ENCODE assay signal across 8 cellular contexts in genomic region chr16:87963400-87963799, GRCh38. TPM values are rescaled to one million over a fixed set of nuclear protein-coding genes. Genes with fewer than 3 reads are reported as not detected.
A peak's percentile ranks its signal among the peaks of the same experiment; 100 is the strongest.
DNase-seq lines count a peak whose midpoint lies in the region; ATAC-seq, FAIRE-seq and TF ChIP-seq lines count a peak whose summit lies in the region.

No MANE protein-coding gene starts in this region.

- ATAC-seq in GM12878 (peak; percentile 46), GM21723 (IDR thresholded peaks at IDR 0.05; ENCODE audit: unreplicated experiment) (no peak), GM21447 (IDR thresholded peaks at IDR 0.05; ENCODE audit: unreplicated experiment) (no peak)

- peaks cover 6% of the 10 kb centered on the region for H3K36me3 Mint-ChIP-seq in T-helper 1 cell treated with Interleukin-12 subunit alpha and Interleukin-12 subunit beta and Interleukin-4 antibody, amounts not matched to agents 30 μg/mL and 1 μg/mL, for 36 hours (ENCODE audit: low read depth)
- peaks cover 6% of the 10 kb centered on the region for H3K36me3 Mint-ChIP-seq in nephron progenitor cell (ENCODE audit: low read depth)

- no peak overlapping the region for H3K27ac ChIP-seq in GM12878 (ENCODE audit: control insufficient read depth, insufficient read depth)

- H3K9me3 ChIP-seq in GM12878 (replicated peaks; ENCODE audit: control insufficient read depth, insufficient read depth, low read length) = no peaks in the 10 kb centered on the region

- no peak overlapping the region for H3K4me3 ChIP-seq in GM12878

- peaks cover 32% of the 10 kb centered on the region for H3K79me2 ChIP-seq in GM12878 (ENCODE audit: control insufficient read depth, insufficient read depth, low read length)

- no peak for TF ChIP-seq EP300 in GM12878 (IDR thresholded peaks at IDR 0.05; ENCODE audit: borderline replicate concordance in 1 of 2, control insufficient read depth in 1 of 2, low read depth in 2 of 2, low read length in 2 of 2)

- intact Hi-C loops in GM12878 (cut with micrococcal nuclease; ENCODE audit: unreplicated experiment) = no loop called here

- RAD21 ChIA-PET in GM12878 (lab: Charles Lee; ENCODE audit: unreplicated experiment) = no interaction called here

- in situ Hi-C loops in GM12878 (cut with MboI) = loop anchor here (25.0 kb wide), 1 partner anchor 474 kb away; no protein-coding TSS in a partner anchor

- H3K27ac Mint-ChIP-seq in T-helper 1 cell treated with Interleukin-12 subunit alpha and Interleukin-12 subunit beta and Interleukin-4 antibody, amounts not matched to agents 30 μg/mL and 1 μg/mL, for 36 hours = peak overlapping the region; percentile 80
- H3K27ac Mint-ChIP-seq in nephron progenitor cell = peak overlapping the region; percentile 17

- TF ChIP-seq CTCF in GM12878 (IDR thresholded peaks at IDR 0.05 in 2 of 3, conservative IDR thresholded peaks at IDR 0.05 in 1 of 3; ENCODE audit: control insufficient read depth in 2 of 3, extremely low read depth in 1 of 3, insufficient read depth in 1 of 3, low read depth in 3 of 3, low read length in 3 of 3) (no peak), nephron progenitor cell (IDR thresholded peaks at IDR 0.05) (no peak)

- H3K4me2 ChIP-seq in GM12878 (ENCODE audit: control insufficient read depth, insufficient read depth) = no peak overlapping the region

- peak overlapping the region; percentile 35 for H2AFZ ChIP-seq in GM12878 (ENCODE audit: control insufficient read depth, low read depth, low read length)

- no peaks in the 10 kb centered on the region for H3K27me3 ChIP-seq in GM12878 (replicated peaks in 1 of 2; ENCODE audit: control insufficient read depth in 2 of 2, insufficient read depth in 2 of 2, low read length in 1 of 2)

- peaks cover 0 to 5% of the 10 kb centered on the region in 2 experiments; a peak in 2 of 4 replicates for H3K36me3 ChIP-seq in GM12878 (ENCODE audit: control insufficient read depth in 2 of 2, insufficient read depth in 2 of 2, low read length in 1 of 2)

- no TSS peak for BruUV-seq in GM12878 (replicated peaks; lab: Mats Ljungman, UMichigan)

- no peak for TF ChIP-seq POLR2A in GM12878 (IDR thresholded peaks at IDR 0.05; ENCODE audit: low read depth, low read length)

- peak overlapping the region; percentile 29 for H3K4me3 Mint-ChIP-seq in T-helper 1 cell treated with Interleukin-12 subunit alpha and Interleukin-12 subunit beta and Interleukin-4 antibody, amounts not matched to agents 30 μg/mL and 1 μg/mL, for 36 hours
- H3K4me3 Mint-ChIP-seq in nephron progenitor cell = no peak overlapping the region

- POLR2A ChIA-PET in GM12878 (lab: Charles Lee) = no interaction called here

- DNase-seq in A172 (ENCODE audit: low spot score) = peak; percentile 89
- no peak for DNase-seq in GM12878 (ENCODE audit: low read depth, low spot score)
- no peak for DNase-seq in nephron progenitor cell
- DNase-seq in DMS53 treated with DMSO at 0.1 percent for 48 hours (lab: John Stamatoyannopoulos, UW; ENCODE audit: unreplicated experiment) = no peak
- no peak for DNase-seq in C1 segment of cervical spinal cord (lab: John Stamatoyannopoulos, UW)

- peaks cover 45% of the 10 kb centered on the region for H3K4me1 Mint-ChIP-seq in T-helper 1 cell treated with Interleukin-12 subunit alpha and Interleukin-12 subunit beta and Interleukin-4 antibody, amounts not matched to agents 30 μg/mL and 1 μg/mL, for 36 hours (ENCODE audit: low read depth)
- H3K4me1 Mint-ChIP-seq in nephron progenitor cell = peaks cover 70% of the 10 kb centered on the region

- SMC1A ChIA-PET in GM12878 (lab: Charles Lee; ENCODE audit: uncharacterized antibody, unreplicated experiment) = no interaction called here

- H3K27me3 Mint-ChIP-seq in T-helper 1 cell treated with Interleukin-12 subunit alpha and Interleukin-12 subunit beta and Interleukin-4 antibody, amounts not matched to agents 30 μg/mL and 1 μg/mL, for 36 hours (ENCODE audit: low read depth) = no peaks in the 10 kb centered on the region
- no peaks in the 10 kb centered on the region for H3K27me3 Mint-ChIP-seq in nephron progenitor cell (ENCODE audit: low read depth, poor library complexity)

- TF ChIP-seq RAD21 in GM12878 (IDR thresholded peaks at IDR 0.05; ENCODE audit: insufficient read depth, low read depth, low read length) = no peak

- WGBS in GM12878 (ENCODE audit: insufficient coverage, insufficient replicate concordance, low lambda C conversion rate, missing lambda C conversion rate) = 73% methylated on average over 9 of the region's 9 CpGs

- no peak overlapping the region for H3K9ac ChIP-seq in GM12878 (ENCODE audit: control insufficient read depth, insufficient read depth, low read length)

- CTCF ChIA-PET in GM12878 (lab: Yijun Ruan, JAX) = interaction anchor here (1.4 kb wide), 1 partner anchor 10 kb away, joined by 4 read pairs; no protein-coding TSS in a partner anchor

- H3K4me1 ChIP-seq in GM12878 (ENCODE audit: control insufficient read depth, insufficient read depth, low read length) = peaks cover 5% of the 10 kb centered on the region

- peak; percentile 35 for FAIRE-seq in GM12878 (lab: Jason Lieb, UNC)

- H4K20me1 ChIP-seq in GM12878 (ENCODE audit: control insufficient read depth, insufficient read depth) = no peaks in the 10 kb centered on the region; the same call in 1 of the 2 replicates

- H3K9me3 Mint-ChIP-seq in T-helper 1 cell treated with Interleukin-12 subunit alpha and Interleukin-12 subunit beta and Interleukin-4 antibody, amounts not matched to agents 30 μg/mL and 1 μg/mL, for 36 hours = no peaks in the 10 kb centered on the region
- peaks cover under 1% of the 10 kb centered on the region for H3K9me3 Mint-ChIP-seq in nephron progenitor cell

TF ChIP-seq in GM12878, 131 proteins besides CTCF, POLR2A, EP300 and RAD21:
- TF ChIP-seq RBBP5 (conservative IDR thresholded peaks at IDR 0.05) = no peak
- TF ChIP-seq, protein P1, sequence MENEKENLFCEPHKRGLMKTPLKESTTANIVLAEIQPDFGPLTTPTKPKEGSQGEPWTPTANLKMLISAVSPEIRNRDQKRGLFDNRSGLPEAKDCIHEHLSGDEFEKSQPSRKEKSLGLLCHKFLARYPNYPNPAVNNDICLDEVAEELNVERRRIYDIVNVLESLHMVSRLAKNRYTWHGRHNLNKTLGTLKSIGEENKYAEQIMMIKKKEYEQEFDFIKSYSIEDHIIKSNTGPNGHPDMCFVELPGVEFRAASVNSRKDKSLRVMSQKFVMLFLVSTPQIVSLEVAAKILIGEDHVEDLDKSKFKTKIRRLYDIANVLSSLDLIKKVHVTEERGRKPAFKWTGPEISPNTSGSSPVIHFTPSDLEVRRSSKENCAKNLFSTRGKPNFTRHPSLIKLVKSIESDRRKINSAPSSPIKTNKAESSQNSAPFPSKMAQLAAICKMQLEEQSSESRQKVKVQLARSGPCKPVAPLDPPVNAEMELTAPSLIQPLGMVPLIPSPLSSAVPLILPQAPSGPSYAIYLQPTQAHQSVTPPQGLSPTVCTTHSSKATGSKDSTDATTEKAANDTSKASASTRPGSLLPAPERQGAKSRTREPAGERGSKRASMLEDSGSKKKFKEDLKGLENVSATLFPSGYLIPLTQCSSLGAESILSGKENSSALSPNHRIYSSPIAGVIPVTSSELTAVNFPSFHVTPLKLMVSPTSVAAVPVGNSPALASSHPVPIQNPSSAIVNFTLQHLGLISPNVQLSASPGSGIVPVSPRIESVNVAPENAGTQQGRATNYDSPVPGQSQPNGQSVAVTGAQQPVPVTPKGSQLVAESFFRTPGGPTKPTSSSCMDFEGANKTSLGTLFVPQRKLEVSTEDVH (IDR thresholded peaks at IDR 0.05; ENCODE audit: low read depth, partially characterized antibody) = no peak

RNA-seq across cellular contexts. Expression of gene BANP, which starts 12.2 kb away (rescaled TPM):
- total RNA-seq in A172 (2014; rRNA removed; shearing (Covaris generic)) = 16.9 and 25.4 TPM in 2 replicates
- total RNA-seq in GM12878 (2013; cell fraction: nucleolus; rRNA removed) = 87.2 and 92.3 TPM in 2 replicates
- total RNA-seq in GM12878 (2014; rRNA removed) = 9.6 and 13.4 TPM in 2 replicates
- total RNA-seq in GM12878 (2014; rRNA removed; fragmentation: Illumina TruSeq; extraction: Trizol) = 10.8 and 11.7 TPM in 2 replicates
- 17.8 and 21.9 TPM in 2 replicates for total RNA-seq in GM12878 (2021)
- 7.6 TPM for polyA plus RNA-seq in GM12878 (2011; ENCODE audit: low read depth)
- polyA plus RNA-seq in GM12878 (2011; rRNA removed) = 10.9 and 12.7 TPM in 2 replicates
- polyA plus RNA-seq in GM12878 (2011; cell fraction: cytosol; rRNA removed) = 15.5 and 19.9 TPM in 2 replicates
- polyA plus RNA-seq in GM12878 (2011; cell fraction: nucleus; rRNA removed) = 50.3 and 65.1 TPM in 2 replicates
- polyA plus RNA-seq in GM12878 (2012) = 13.0 and 16.7 TPM in 2 replicates
- 11.5 and 12.0 TPM in 2 replicates for polyA plus RNA-seq in GM12878 (2014; fragmentation: Illumina TruSeq; extraction: Trizol)
- 1 to 10 TPM; 3.9 to 7.3 TPM for polyA plus RNA-seq in GM12878 (2014; fragmentation: Nextera tagmentation; extraction: Ambion mirVana)
- 12.9 and 14.4 TPM in 2 replicates for polyA plus RNA-seq in GM12878 (2014; rRNA removed)
- 10 to 100 TPM; 13.3 to 16.8 TPM for polyA plus RNA-seq in GM12878 (2016; fragmentation: Nextera tagmentation; extraction: Ambion mirVana)
- 38.3 and 45.5 TPM in 2 replicates for polyA minus RNA-seq in GM12878 (2011; rRNA and poly(A)+ RNA removed)
- polyA minus RNA-seq in GM12878 (2011; cell fraction: cytosol; rRNA and poly(A)+ RNA removed) = 12.9 and 14.6 TPM in 2 replicates
- 43.9 and 65.4 TPM in 2 replicates for polyA minus RNA-seq in GM12878 (2011; cell fraction: nucleus; rRNA and poly(A)+ RNA removed)

RNA-seq across cellular contexts. Expression of gene CA5A, which starts 27.1 kb away (rescaled TPM):
- total RNA-seq in A172 (2014; rRNA removed; shearing (Covaris generic)) = not detected in 2 replicates
- total RNA-seq in GM12878 (2013; cell fraction: nucleolus; rRNA removed) = not detected in 2 replicates
- total RNA-seq in GM12878 (2014; rRNA removed) (not detected in 2 replicates), GM12878 (2014; rRNA removed; fragmentation: Illumina TruSeq; extraction: Trizol) (not detected in 2 replicates), GM12878 (2021) (not detected in 2 replicates)
- not detected for polyA plus RNA-seq in GM12878 (2011; ENCODE audit: low read depth)
- polyA plus RNA-seq in GM12878 (2011; rRNA removed) (not detected in 2 replicates), GM12878 (2014; fragmentation: Illumina TruSeq; extraction: Trizol) (not detected in 2 replicates), GM12878 (2014; fragmentation: Nextera tagmentation; extraction: Ambion mirVana) (not detected), GM12878 (2014; rRNA removed) (not detected in 2 replicates), GM12878 (2016; fragmentation: Nextera tagmentation; extraction: Ambion mirVana) (not detected)
- polyA plus RNA-seq in GM12878 (2011; cell fraction: cytosol; rRNA removed) = not detected in 2 replicates
- not detected in 2 replicates for polyA plus RNA-seq in GM12878 (2011; cell fraction: nucleus; rRNA removed)
- 0.11 TPM in 1 of 2 replicates, not detected in the other for polyA plus RNA-seq in GM12878 (2012)
- not detected in 2 replicates for polyA minus RNA-seq in GM12878 (2011; rRNA and poly(A)+ RNA removed)
- not detected in 2 replicates for polyA minus RNA-seq in GM12878 (2011; cell fraction: cytosol; rRNA and poly(A)+ RNA removed)
- polyA minus RNA-seq in GM12878 (2011; cell fraction: nucleus; rRNA and poly(A)+ RNA removed) = not detected in 2 replicates
